Comparison of ENCODE assay signal across 9 cellular contexts in genomic region chr16:4200000-4200780, GRCh38. TPM values are rescaled to one million over a fixed set of nuclear protein-coding genes. Genes with fewer than 3 reads are reported as not detected.
DNase-seq lines count a peak whose midpoint lies in the region; ATAC-seq, FAIRE-seq and TF ChIP-seq lines count a peak whose summit lies in the region.
"Had no signal": no experiment of that assay in that cellular context is flagged by ENCODE, and none has a peak within 500 bp of the region (broad histone marks: within the 10 kb centered on the region; RNA-seq: fewer than 3 reads in every experiment).

No MANE protein-coding gene starts in this region.

- no peak overlapping the region for H3K4me3 ChIP-seq in kidney epithelial cell (ENCODE audit: low read depth, low read length)
- H3K4me3 ChIP-seq in stomach smooth muscle (ENCODE audit: low read length in 2 of 2) = no peak overlapping the region

- no peak overlapping the region for H3K27ac ChIP-seq in stomach smooth muscle (ENCODE audit: low read length)

- H3K36me3 ChIP-seq in kidney epithelial cell (ENCODE audit: control insufficient read depth, insufficient read depth, low read length) = no peaks in the 10 kb centered on the region
- no peaks in the 10 kb centered on the region for H3K36me3 ChIP-seq in stomach smooth muscle (ENCODE audit: control insufficient read depth in 2 of 2, insufficient read depth in 2 of 2, low read length in 2 of 2)

- intact Hi-C loops in MCF 10A (cut with micrococcal nuclease) = loop anchor here (1.0 to 5.0 kb wide), 4 partner anchors 54 to 217 kb away; no protein-coding TSS in a partner anchor

- CTCF ChIA-PET in MCF 10A (lab: Yijun Ruan, JAX) = interaction anchor here (0.6 to 8.6 kb wide), 40 partner anchors 8 to 229 kb away, joined by 3 to 109 read pairs (median 4); partner anchors contain the start of gene PAM16

- H3K27me3 ChIP-seq in kidney epithelial cell (ENCODE audit: control insufficient read depth, insufficient read depth, low read length) (no peaks in the 10 kb centered on the region), stomach smooth muscle (ENCODE audit: control insufficient read depth in 1 of 2, insufficient read depth in 2 of 2, low read length in 2 of 2) (no peaks in the 10 kb centered on the region)

- H3K9ac ChIP-seq in stomach smooth muscle (ENCODE audit: low read length in 2 of 2) = peak overlapping the region; percentile 36 to 48

- peaks cover 5% of the 10 kb centered on the region for H3K4me1 ChIP-seq in stomach smooth muscle (ENCODE audit: control insufficient read depth, insufficient read depth, low read length)

- H3K27ac Mint-ChIP-seq in MCF 10A (ENCODE audit: low read depth, unreplicated experiment) = no peak overlapping the region

- POLR2A ChIA-PET in MCF 10A (lab: Yijun Ruan, JAX) = interaction anchor here (0.6 to 2.8 kb wide), 7 partner anchors 14 to 895 kb away, joined by 3 to 30 read pairs (median 4); partner anchors contain the start of gene TIGD7

- BruUV-seq in MCF 10A (replicated peaks; lab: Mats Ljungman, UMichigan) = no TSS peak

- peak; percentile 85 for DNase-seq in D721Med (ENCODE audit: insufficient read length, low spot score)
- DNase-seq in HT-29 (ENCODE audit: low spot score) = peak; percentile 81
- DNase-seq in RPMI8226 = peak; percentile 69
- DNase-seq in MCF 10A (ENCODE audit: unreplicated experiment) = peak; percentile 80
- DNase-seq in kidney epithelial cell (ENCODE audit: low read depth) = no peak

- no peak for ATAC-seq in HG03442 (IDR thresholded peaks at IDR 0.05; ENCODE audit: unreplicated experiment)
- ATAC-seq in GM21723 (IDR thresholded peaks at IDR 0.05; ENCODE audit: unreplicated experiment) = no peak

- H3K36me3 Mint-ChIP-seq in MCF 10A (ENCODE audit: insufficient read depth, unreplicated experiment) = no peaks in the 10 kb centered on the region
- H3K36me3 Mint-ChIP-seq: naive thymus-derived CD8-positive, alpha-beta T cell had no signal

- H3K4me3 Mint-ChIP-seq in MCF 10A (ENCODE audit: unreplicated experiment) = no peak overlapping the region
- H3K4me3 Mint-ChIP-seq: naive thymus-derived CD8-positive, alpha-beta T cell had no signal

- peak; percentile 64 for TF ChIP-seq CTCF in D721Med (IDR thresholded peaks at IDR 0.05; ENCODE audit: insufficient read depth, missing control alignments)
- TF ChIP-seq CTCF in MCF 10A (IDR thresholded peaks at IDR 0.05; ENCODE audit: unreplicated experiment) = peak; percentile 84
- TF ChIP-seq CTCF in kidney epithelial cell (IDR thresholded peaks at IDR 0.05; ENCODE audit: insufficient read depth, low read length, poor library complexity, severe bottlenecking) = peak; percentile 92

- no peaks in the 10 kb centered on the region for H3K9me3 Mint-ChIP-seq in MCF 10A (ENCODE audit: unreplicated experiment)
- H3K9me3 Mint-ChIP-seq: naive thymus-derived CD8-positive, alpha-beta T cell had no signal

- no peak for FAIRE-seq in D721Med (lab: Jason Lieb, UNC)

- no peaks in the 10 kb centered on the region for H3K27me3 Mint-ChIP-seq in MCF 10A (ENCODE audit: insufficient read depth, unreplicated experiment)

- peaks cover 10% of the 10 kb centered on the region for H3K4me1 Mint-ChIP-seq in MCF 10A (ENCODE audit: insufficient read depth, unreplicated experiment)

- H3K9me3 ChIP-seq in stomach smooth muscle (ENCODE audit: control insufficient read depth in 2 of 2, low read length in 2 of 2) = no peaks in the 10 kb centered on the region

RNA-seq across cellular contexts. Expression of gene SRL, which starts 41.7 kb away (rescaled TPM):
- 0.03 TPM in 1 of 2 replicates, not detected in the other for total RNA-seq in HT-29 (2014; rRNA removed; shearing (Covaris generic))
- total RNA-seq in MCF 10A (2022) = not detected in 2 replicates
- not detected in 2 replicates for total RNA-seq in kidney epithelial cell
- total RNA-seq: naive thymus-derived CD8-positive, alpha-beta T cell had no signal
